ENCODE assay signal across 14 cellular contexts in the genomic region with DNA sequence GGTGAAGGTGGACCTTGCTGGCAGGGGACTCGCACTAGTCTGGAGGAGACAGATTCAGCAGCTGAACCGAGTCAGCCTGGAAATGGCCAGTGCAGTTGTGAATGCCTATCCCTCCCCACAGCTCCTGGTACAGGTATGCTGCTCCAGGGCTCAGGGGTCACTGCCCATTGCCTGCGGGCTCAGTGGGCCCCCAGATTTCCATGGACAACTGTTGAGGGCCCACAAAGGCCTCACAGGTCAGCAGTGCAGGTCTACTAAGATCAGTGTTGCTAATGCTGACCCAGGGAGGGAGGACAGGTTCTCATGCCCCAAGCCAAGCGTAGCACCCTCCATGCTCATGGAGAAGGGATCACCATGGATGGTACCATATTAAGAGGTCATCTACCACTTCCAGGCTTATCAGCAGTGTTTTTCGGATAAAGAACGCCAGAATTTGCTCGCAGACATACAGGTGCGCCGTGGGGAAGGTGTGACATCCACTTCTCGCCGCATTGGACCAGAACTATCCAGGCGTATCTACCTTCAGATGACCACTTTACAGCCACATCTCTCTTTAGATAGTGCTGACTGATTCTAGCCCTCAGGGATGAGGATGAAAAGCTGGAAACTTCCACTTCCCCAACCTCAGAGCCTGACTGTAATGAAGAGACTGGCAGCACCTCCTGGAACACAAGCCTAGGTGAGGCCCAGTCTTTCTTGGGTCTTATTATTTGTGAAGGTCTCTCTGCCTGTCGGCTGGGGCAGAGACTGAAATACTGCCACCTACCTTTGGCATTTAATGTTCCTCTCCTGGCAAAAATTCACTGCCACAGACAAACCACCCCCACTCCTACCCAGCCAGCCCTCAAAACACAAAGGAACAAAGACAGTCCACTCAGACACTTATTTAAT. TPM values are rescaled to one million over a fixed set of nuclear protein-coding genes. Genes with fewer than 3 reads are reported as not detected.
A peak's percentile ranks its signal among the peaks of the same experiment; 100 is the strongest.
DNase-seq lines count a peak whose midpoint lies in the region; ATAC-seq, FAIRE-seq and TF ChIP-seq lines count a peak whose summit lies in the region.
"Had no signal": no experiment of that assay in that cellular context is flagged by ENCODE, and none has a peak within 500 bp of the region (broad histone marks: within the 10 kb centered on the region; RNA-seq: fewer than 3 reads in every experiment).

No MANE protein-coding gene starts in this region.

- no peak for ATAC-seq in activated naive CD4-positive, alpha-beta T cell treated with anti-CD3 and anti-CD28 coated beads, Interleukin-2, amount 50 U/mL, for 72 hours
- ATAC-seq in psoas muscle (peak in 3 of 4 donors; percentile 13 to 21 (median 21)), HG03135 (IDR thresholded peaks at IDR 0.05; ENCODE audit: unreplicated experiment) (no peak)
- ATAC-seq: activated CD8-positive, alpha-beta memory T cell treated with anti-CD3 and anti-CD28 coated beads, Interleukin-2, amount 10 ng/mL, durations not matched to agents 7 days and 5 days had no signal

- intact Hi-C loops in psoas muscle (cut with DNase I) = no loop called here
- intact Hi-C loops in Calu3 (cut with micrococcal nuclease; ENCODE audit: unreplicated experiment) = no loop called here

- no peak overlapping the region for H2AFZ ChIP-seq in H1 (ENCODE audit: low read length)

- no peak for DNase-seq in activated naive CD4-positive, alpha-beta T cell treated with anti-CD3 and anti-CD28 coated beads, Interleukin-2, amount 50 U/mL, for 72 hours (ENCODE audit: low spot score in 2 of 2)
- DNase-seq in activated naive CD4-positive, alpha-beta T cell treated with anti-CD3 and anti-CD28 coated beads, Interleukin-2, amount 50 U/mL, for 16 hours = no peak
- peak; percentile 15 for DNase-seq in NCI-H69 (lab: John Stamatoyannopoulos, UW)
- no peak for DNase-seq in H1 (ENCODE audit: low read depth in 1 of 2, low spot score in 2 of 2)
- DNase-seq in psoas muscle = no peak
- no peak for DNase-seq in Calu3
- DNase-seq in islet precursor cell = no peak
- DNase-seq: activated CD8-positive, alpha-beta memory T cell treated with anti-CD3 and anti-CD28 coated beads, Interleukin-2, amount 10 ng/mL, durations not matched to agents 7 days and 5 days; amniotic stem cell; GF-D8; NCI-H187 treated with DMSO at 0.1 percent for 48 hours; tibial artery had no signal

- TF ChIP-seq CTCF in H1 (IDR thresholded peaks at IDR 0.05; ENCODE audit: control extremely low read depth in 1 of 3, insufficient read depth in 1 of 3, low read depth in 1 of 3, low read length in 3 of 3) = peak in 2 of 3 experiments; percentile 13 to 14; a peak in 2 of 4 replicates
- TF ChIP-seq CTCF in psoas muscle (IDR thresholded peaks at IDR 0.05) = no peak
- TF ChIP-seq CTCF in Calu3 (IDR thresholded peaks at IDR 0.05; ENCODE audit: unreplicated experiment) = no peak

- no peak overlapping the region for H4K8ac ChIP-seq in H1 (ENCODE audit: extremely low read depth, insufficient read depth, low read length)

- peak in 1 of 2 experiments; percentile 50; a peak in 2 of 3 replicates for TF ChIP-seq POLR2A in H1 (IDR thresholded peaks at IDR 0.05; ENCODE audit: control extremely low read depth in 1 of 2, low read depth in 2 of 2, low read length in 2 of 2)

- no peak overlapping the region for H2BK5ac ChIP-seq in H1 (ENCODE audit: low read depth, low read length)

- H3K9me3 ChIP-seq in H1 (ENCODE audit: insufficient read depth in 2 of 2, low read depth in 1 of 2, low read length in 1 of 2) = no peaks in the 10 kb centered on the region
- no peaks in the 10 kb centered on the region for H3K9me3 ChIP-seq in psoas muscle
- H3K9me3 ChIP-seq: tibial artery had no signal

- no TSS peak for BruUV-seq in Calu3 (replicated peaks; lab: Mats Ljungman, UMichigan)

- no peaks in the 10 kb centered on the region for H3K9me3 Mint-ChIP-seq in activated naive CD4-positive, alpha-beta T cell treated with anti-CD3 and anti-CD28 coated beads, Interleukin-2, amount 50 U/mL, for 72 hours
- no peaks in the 10 kb centered on the region for H3K9me3 Mint-ChIP-seq in Calu3 (ENCODE audit: low read depth, unreplicated experiment)
- H3K9me3 Mint-ChIP-seq: T-helper 2 cell treated with Interferon-gamma antibody and Interleukin-4, amounts not matched to agents 5 μg/mL and 100 μg/mL, for 36 hours had no signal

- no peak overlapping the region for H4K91ac ChIP-seq in H1 (replicated peaks; ENCODE audit: insufficient read length, low read length)

- H3K27me3 ChIP-seq in H1 (replicated peaks in 1 of 4; ENCODE audit: control insufficient read depth in 3 of 4, extremely low read depth in 1 of 4, insufficient read depth in 3 of 4, low read length in 3 of 4) = no peaks in the 10 kb centered on the region
- no peaks in the 10 kb centered on the region for H3K27me3 ChIP-seq in psoas muscle (ENCODE audit: insufficient read depth in 3 of 3, low read length in 2 of 3)
- H3K27me3 ChIP-seq: tibial artery had no signal

- POLR2A ChIA-PET in H1 (lab: Charles Lee; ENCODE audit: partially characterized antibody) = interaction anchor here (1.2 to 27.4 kb wide), 7 partner anchors 8 to 209 kb away, joined by 3 to 313 read pairs (median 5); a partner anchor contains a TSS

- H3K14ac ChIP-seq in H1 (ENCODE audit: insufficient read length) = no peak overlapping the region

- H3K4me2 ChIP-seq in H1 (ENCODE audit: insufficient read depth in 1 of 2, low read depth in 2 of 2, low read length in 2 of 2) = no peak overlapping the region

- H3K36me3 Mint-ChIP-seq in activated naive CD4-positive, alpha-beta T cell treated with anti-CD3 and anti-CD28 coated beads, Interleukin-2, amount 50 U/mL, for 72 hours = peaks cover 17 to 20% of the 10 kb centered on the region in 2 donors
- peaks cover 70% of the 10 kb centered on the region for H3K36me3 Mint-ChIP-seq in Calu3 (ENCODE audit: insufficient read depth, unreplicated experiment)

- FAIRE-seq in H1 (lab: Jason Lieb, UNC) = no peak

- no peak overlapping the region for H4K5ac ChIP-seq in H1 (ENCODE audit: insufficient read length, low read depth, low read length)

- no peak overlapping the region for H3K4ac ChIP-seq in H1 (replicated peaks; ENCODE audit: insufficient read length, low read depth, low read length)

- H3K79me1 ChIP-seq in H1 (ENCODE audit: low read depth, low read length) = no peaks in the 10 kb centered on the region

- no peak overlapping the region for H3K4me3 Mint-ChIP-seq in Calu3 (ENCODE audit: low read depth, unreplicated experiment)
- H3K4me3 Mint-ChIP-seq: activated CD8-positive, alpha-beta memory T cell treated with anti-CD3 and anti-CD28 coated beads, Interleukin-2, amount 10 ng/mL, durations not matched to agents 7 days and 5 days; T-helper 2 cell treated with Interferon-gamma antibody and Interleukin-4, amounts not matched to agents 5 μg/mL and 100 μg/mL, for 36 hours had no signal

- H3K79me2 ChIP-seq in H1 (ENCODE audit: control insufficient read depth in 1 of 2, insufficient read depth in 2 of 2, low read length in 2 of 2) = no peaks in the 10 kb centered on the region

- H3K36me3 ChIP-seq in H1 (ENCODE audit: control insufficient read depth in 2 of 4, insufficient read depth in 4 of 4, low read length in 3 of 4) (peaks cover 22 to 66% (median 44%) of the 10 kb centered on the region in 4 experiments; a peak in 7 of 8 replicates), psoas muscle (ENCODE audit: insufficient read depth in 1 of 2, low read depth in 1 of 2) (peaks cover 10 to 53% of the 10 kb centered on the region in 2 donors)

- H2BK20ac ChIP-seq in H1 (ENCODE audit: low read length) = no peak overlapping the region

- H2AK5ac ChIP-seq in H1 (ENCODE audit: low read depth, low read length) = no peak overlapping the region

- no peak overlapping the region for H2BK120ac ChIP-seq in H1 (replicated peaks; ENCODE audit: low read depth, low read length)

- H3K27ac ChIP-seq in H1 (ENCODE audit: low read depth, low read length) (no peak overlapping the region), psoas muscle (no peak overlapping the region)
- H3K27ac ChIP-seq: tibial artery had no signal

- H3K9ac ChIP-seq in H1 (replicated peaks in 1 of 4; ENCODE audit: extremely low read depth in 1 of 4, low read depth in 3 of 4, low read length in 3 of 4) = no peak overlapping the region

- WGBS in H1 (ENCODE audit: extremely low coverage in 1 of 2, insufficient coverage in 1 of 2, insufficient read length in 1 of 2, insufficient replicate concordance in 2 of 2, low coverage in 1 of 2, low lambda C conversion rate in 2 of 2, missing lambda C conversion rate in 1 of 2), 2 experiments = 95% methylated on average over 13 of the region's 13 CpGs; no CpG with 5 or more reads in 1 of the 2 experiments
- WGBS in psoas muscle, 3 donors = 86 to 90% (median 87%) methylated on average over 13 of the region's 13 CpGs

- no peak overlapping the region for H2BK12ac ChIP-seq in H1 (ENCODE audit: low read depth, low read length)

- no peak for TF ChIP-seq EP300 in H1 (IDR thresholded peaks at IDR 0.05; ENCODE audit: borderline replicate concordance in 1 of 2, low read depth in 2 of 2, low read length in 2 of 2)

- no peak overlapping the region for H2BK15ac ChIP-seq in H1 (ENCODE audit: low read length)

- no peaks in the 10 kb centered on the region for H3K23me2 ChIP-seq in H1 (ENCODE audit: low read depth, low read length)

- H3K27me3 Mint-ChIP-seq in Calu3 (ENCODE audit: unreplicated experiment) = no peaks in the 10 kb centered on the region
- H3K27me3 Mint-ChIP-seq: activated CD8-positive, alpha-beta memory T cell treated with anti-CD3 and anti-CD28 coated beads, Interleukin-2, amount 10 ng/mL, durations not matched to agents 7 days and 5 days had no signal

- H3K27ac Mint-ChIP-seq in activated naive CD4-positive, alpha-beta T cell treated with anti-CD3 and anti-CD28 coated beads, Interleukin-2, amount 50 U/mL, for 72 hours = peak overlapping the region; percentile 20 to 77
- H3K27ac Mint-ChIP-seq in Calu3 (ENCODE audit: unreplicated experiment) = no peak overlapping the region
- H3K27ac Mint-ChIP-seq: activated CD8-positive, alpha-beta memory T cell treated with anti-CD3 and anti-CD28 coated beads, Interleukin-2, amount 10 ng/mL, durations not matched to agents 7 days and 5 days; T-helper 2 cell treated with Interferon-gamma antibody and Interleukin-4, amounts not matched to agents 5 μg/mL and 100 μg/mL, for 36 hours had no signal

- CTCF ChIA-PET in H1 (lab: Charles Lee; ENCODE audit: partially characterized antibody) (interaction anchor here (1.0 to 7.0 kb wide), 10 partner anchors 11 to 91 kb away, joined by 3 to 51 read pairs (median 4); a partner anchor contains a TSS), Calu3 (lab: Charles Lee) (interaction anchor here (0.5 to 1.3 kb wide), 2 partner anchors 16 to 17 kb away, joined by 5 to 11 read pairs; a partner anchor contains a TSS)

- H4K20me1 ChIP-seq in H1 (replicated peaks in 1 of 2; ENCODE audit: control insufficient read depth in 1 of 2, insufficient read depth in 2 of 2, low read length in 2 of 2) = no peaks in the 10 kb centered on the region

- no peaks in the 10 kb centered on the region for H3K4me1 ChIP-seq in H1 (replicated peaks in 1 of 4; ENCODE audit: control insufficient read depth in 3 of 4, insufficient read depth in 4 of 4, low read length in 3 of 4)
- peaks cover 13% of the 10 kb centered on the region for H3K4me1 ChIP-seq in psoas muscle
- H3K4me1 ChIP-seq: tibial artery had no signal

- H3K23ac ChIP-seq in H1 (ENCODE audit: insufficient read length) = no peak overlapping the region

- no peak overlapping the region for H3K18ac ChIP-seq in H1 (ENCODE audit: extremely low read depth, low read length)

- 0 out of 4 replicates have a peak, but pooled peaks have one; percentile 3 to 9 for TF ChIP-seq RAD21 in H1 (IDR thresholded peaks at IDR 0.05 in 1 of 2, conservative IDR thresholded peaks at IDR 0.05 in 1 of 2; ENCODE audit: low read depth in 2 of 2, low read length in 2 of 2)

- no peak overlapping the region for H3K4me3 ChIP-seq in H1 (ENCODE audit: extremely low read depth in 1 of 4, insufficient read depth in 2 of 4, low read depth in 3 of 4, low read length in 4 of 4)
- H3K4me3 ChIP-seq in psoas muscle = no peak overlapping the region
- H3K4me3 ChIP-seq: tibial artery had no signal

- no peaks in the 10 kb centered on the region for H3K4me1 Mint-ChIP-seq in Calu3 (ENCODE audit: low read depth, unreplicated experiment)

- no peak overlapping the region for H3K56ac ChIP-seq in H1 (replicated peaks; ENCODE audit: insufficient read length, low read depth, low read length)

RNA-seq across cellular contexts. Expression of a gene that starts 7.6 kb away (rescaled TPM):
- 100 to 1,000 TPM in 1 of 2 donors, 10 to 100 TPM in 1; 45.9 to 101 TPM for total RNA-seq in activated naive CD4-positive, alpha-beta T cell treated with anti-CD3 and anti-CD28 coated beads, Interleukin-2, amount 50 U/mL, for 72 hours
- total RNA-seq in H1 (2021; fragmentation: NEBNext Ultra II Directional; extraction: Animal tissue kit (Norgen Biotek cat#: 25700)) = 13.3 and 13.9 TPM in 2 replicates
- polyA plus RNA-seq in H1 (2011; rRNA removed) = 13.9 and 16.3 TPM in 2 replicates
- polyA plus RNA-seq in H1 (2011; cell fraction: cytosol; rRNA removed) = 23.2 TPM
- polyA plus RNA-seq in H1 (2011; cell fraction: nucleus; rRNA removed) = 62.4 TPM
- 19.3 to 29.0 TPM (median 22.2 TPM) in 4 replicates for polyA plus RNA-seq in H1 (2012, experiment 1 of 2)
- polyA plus RNA-seq in H1 (2012, experiment 2 of 2) = 4.9 TPM
- polyA plus RNA-seq in H1 (2013, experiment 1 of 2) = 14.5 TPM
- polyA plus RNA-seq in H1 (2013, experiment 2 of 2) = 12.3 TPM
- polyA minus RNA-seq in H1 (2011; rRNA and poly(A)+ RNA removed) = 16.0 and 17.8 TPM in 2 replicates
- 12.3 TPM for polyA minus RNA-seq in H1 (2011; cell fraction: cytosol; rRNA and poly(A)+ RNA removed)
- polyA minus RNA-seq in H1 (2011; cell fraction: nucleus; rRNA and poly(A)+ RNA removed) = 28.1 TPM
- under 1 TPM in 2 of 4 donors, not detected in 2; 0.15 to 0.32 TPM for total RNA-seq in psoas muscle
- polyA plus RNA-seq in psoas muscle = under 1 TPM; 0.06 to 0.39 (median 0.29) TPM
- total RNA-seq in Calu3 (2022) = 32.6 and 33.5 TPM in 2 replicates

RNA-seq across cellular contexts. Expression of a gene that starts 7.6 kb away (rescaled TPM):
- 10 to 100 TPM; 63.6 to 91.4 TPM for total RNA-seq in activated naive CD4-positive, alpha-beta T cell treated with anti-CD3 and anti-CD28 coated beads, Interleukin-2, amount 50 U/mL, for 72 hours
- 75.6 and 82.6 TPM in 2 replicates for total RNA-seq in H1 (2021; fragmentation: NEBNext Ultra II Directional; extraction: Animal tissue kit (Norgen Biotek cat#: 25700))
- polyA plus RNA-seq in H1 (2011; rRNA removed) (109 and 135 TPM in 2 replicates), psoas muscle (100 to 1,000 TPM; 128 to 468 (median 281) TPM)
- 155 TPM for polyA plus RNA-seq in H1 (2011; cell fraction: cytosol; rRNA removed)
- 67.9 TPM for polyA plus RNA-seq in H1 (2011; cell fraction: nucleus; rRNA removed)
- polyA plus RNA-seq in H1 (2012, experiment 1 of 2) = 130 to 159 TPM (median 138 TPM) in 4 replicates
- polyA plus RNA-seq in H1 (2012, experiment 2 of 2) = 95.2 TPM
- 54.9 TPM for polyA plus RNA-seq in H1 (2013, experiment 1 of 2)
- polyA plus RNA-seq in H1 (2013, experiment 2 of 2) = 60.3 TPM
- 55.9 and 75.0 TPM in 2 replicates for polyA minus RNA-seq in H1 (2011; rRNA and poly(A)+ RNA removed)
- 33.5 TPM for polyA minus RNA-seq in H1 (2011; cell fraction: cytosol; rRNA and poly(A)+ RNA removed)
- 41.1 TPM for polyA minus RNA-seq in H1 (2011; cell fraction: nucleus; rRNA and poly(A)+ RNA removed)
- total RNA-seq in psoas muscle (100 to 1,000 TPM in 2 of 4 donors, 10 to 100 TPM in 2; 70.7 to 133 (median 95.3) TPM), Calu3 (2022) (79.0 and 84.0 TPM in 2 replicates)

RNA-seq across cellular contexts. Expression of a gene that starts 16.7 kb away (rescaled TPM):
- 10 to 100 TPM; 40.3 to 66.7 TPM for total RNA-seq in activated naive CD4-positive, alpha-beta T cell treated with anti-CD3 and anti-CD28 coated beads, Interleukin-2, amount 50 U/mL, for 72 hours
- total RNA-seq in H1 (2021; fragmentation: NEBNext Ultra II Directional; extraction: Animal tissue kit (Norgen Biotek cat#: 25700)) = 117 TPM in 2 replicates
- 48.3 and 48.7 TPM in 2 replicates for polyA plus RNA-seq in H1 (2011; rRNA removed)
- polyA plus RNA-seq in H1 (2011; cell fraction: cytosol; rRNA removed) = 58.5 TPM
- 43.5 TPM for polyA plus RNA-seq in H1 (2011; cell fraction: nucleus; rRNA removed)
- 94.3 to 100 TPM (median 95.6 TPM) in 4 replicates for polyA plus RNA-seq in H1 (2012, experiment 1 of 2)
- 68.4 TPM for polyA plus RNA-seq in H1 (2012, experiment 2 of 2)
- 66.2 TPM for polyA plus RNA-seq in H1 (2013, experiment 1 of 2)
- polyA plus RNA-seq in H1 (2013, experiment 2 of 2) = 66.4 TPM
- polyA minus RNA-seq in H1 (2011; rRNA and poly(A)+ RNA removed) = 104 and 110 TPM in 2 replicates
- polyA minus RNA-seq in H1 (2011; cell fraction: cytosol; rRNA and poly(A)+ RNA removed) = 39.5 TPM
- polyA minus RNA-seq in H1 (2011; cell fraction: nucleus; rRNA and poly(A)+ RNA removed) = 37.6 TPM
- 10 to 100 TPM; 15.9 to 53.9 (median 44.7) TPM for total RNA-seq in psoas muscle
- 100 to 1,000 TPM in 1 of 3 donors, 10 to 100 TPM in 2; 40.8 to 122 (median 90.2) TPM for polyA plus RNA-seq in psoas muscle
- 205 and 212 TPM in 2 replicates for total RNA-seq in Calu3 (2022)

RNA-seq across cellular contexts. Expression of a gene that starts 34.7 kb away (rescaled TPM):
- total RNA-seq in activated naive CD4-positive, alpha-beta T cell treated with anti-CD3 and anti-CD28 coated beads, Interleukin-2, amount 50 U/mL, for 72 hours = 10 to 100 TPM; 31.5 to 32.7 TPM
- total RNA-seq in H1 (2021; fragmentation: NEBNext Ultra II Directional; extraction: Animal tissue kit (Norgen Biotek cat#: 25700)) = 28.0 and 28.9 TPM in 2 replicates
- polyA plus RNA-seq in H1 (2011; rRNA removed) (29.9 and 38.2 TPM in 2 replicates), psoas muscle (1 to 10 TPM; 2.8 to 6.3 (median 3.2) TPM)
- polyA plus RNA-seq in H1 (2011; cell fraction: cytosol; rRNA removed) = 26.8 TPM
- polyA plus RNA-seq in H1 (2011; cell fraction: nucleus; rRNA removed) = 55.3 TPM
- polyA plus RNA-seq in H1 (2012, experiment 1 of 2) = 17.0 to 31.4 TPM (median 27.3 TPM) in 4 replicates
- polyA plus RNA-seq in H1 (2012, experiment 2 of 2) = 16.5 TPM
- 29.7 TPM for polyA plus RNA-seq in H1 (2013, experiment 1 of 2)
- polyA plus RNA-seq in H1 (2013, experiment 2 of 2) = 29.8 TPM
- 28.9 and 33.8 TPM in 2 replicates for polyA minus RNA-seq in H1 (2011; rRNA and poly(A)+ RNA removed)
- 39.8 TPM for polyA minus RNA-seq in H1 (2011; cell fraction: cytosol; rRNA and poly(A)+ RNA removed)
- polyA minus RNA-seq in H1 (2011; cell fraction: nucleus; rRNA and poly(A)+ RNA removed) = 35.9 TPM
- total RNA-seq in psoas muscle (1 to 10 TPM; 3.4 to 6.1 (median 4.3) TPM), Calu3 (2022) (44.3 and 49.3 TPM in 2 replicates)

RNA-seq across cellular contexts. Expression of a gene that starts 45.4 kb away (rescaled TPM):
- total RNA-seq in activated naive CD4-positive, alpha-beta T cell treated with anti-CD3 and anti-CD28 coated beads, Interleukin-2, amount 50 U/mL, for 72 hours = 10 to 100 TPM; 23.6 to 27.3 TPM
- 16.1 and 16.3 TPM in 2 replicates for total RNA-seq in H1 (2021; fragmentation: NEBNext Ultra II Directional; extraction: Animal tissue kit (Norgen Biotek cat#: 25700))
- polyA plus RNA-seq in H1 (2011; rRNA removed) (14.5 and 19.7 TPM in 2 replicates), psoas muscle (10 to 100 TPM; 17.0 to 69.7 (median 19.6) TPM)
- 16.9 TPM for polyA plus RNA-seq in H1 (2011; cell fraction: cytosol; rRNA removed)
- 63.8 TPM for polyA plus RNA-seq in H1 (2011; cell fraction: nucleus; rRNA removed)
- 15.8 to 18.7 TPM (median 17.3 TPM) in 4 replicates for polyA plus RNA-seq in H1 (2012, experiment 1 of 2)
- polyA plus RNA-seq in H1 (2012, experiment 2 of 2) = 12.2 TPM
- 20.7 TPM for polyA plus RNA-seq in H1 (2013, experiment 1 of 2)
- 18.9 TPM for polyA plus RNA-seq in H1 (2013, experiment 2 of 2)
- 29.2 and 34.5 TPM in 2 replicates for polyA minus RNA-seq in H1 (2011; rRNA and poly(A)+ RNA removed)
- 10.1 TPM for polyA minus RNA-seq in H1 (2011; cell fraction: cytosol; rRNA and poly(A)+ RNA removed)
- 29.0 TPM for polyA minus RNA-seq in H1 (2011; cell fraction: nucleus; rRNA and poly(A)+ RNA removed)
- total RNA-seq in psoas muscle (10 to 100 TPM; 14.4 to 72.3 (median 44.7) TPM), Calu3 (2022) (148 and 156 TPM in 2 replicates)

Comparison
In these comparisons a context has a peak if more than half of its experiments do, and no peak if none do; other contexts are left out.
1. ATAC-seq: peak in psoas muscle (3 of 4); none in activated naive CD4-positive, alpha-beta T cell treated with anti-CD3 and anti-CD28 coated beads, Interleukin-2, amount 50 U/mL, for 72 hours (0 of 2) and HG03135 (single experiment).
2. CTCF ChIP-seq: peak in H1 (2 of 3); none in psoas muscle (single experiment) and Calu3 (single experiment).
3. RNA of a gene that starts 7.6 kb away (total RNA-seq): 45.9 to 101 TPM in activated naive CD4-positive, alpha-beta T cell treated with anti-CD3 and anti-CD28 coated beads, Interleukin-2, amount 50 U/mL, for 72 hours, 32.6 to 33.5 TPM in Calu3 and 13.3 to 13.9 TPM in H1; 0.15 to 0.32 TPM in psoas muscle; every median in the first group is over 10 times any median in the second.